In genomic region chr22:37659897-37660708, GRCh38 we compare ENCODE assay signal across 9 cellular contexts. TPM values are rescaled to one million over a fixed set of nuclear protein-coding genes. Genes with fewer than 3 reads are reported as not detected.
A peak's percentile ranks its signal among the peaks of the same experiment; 100 is the strongest.
DNase-seq lines count a peak whose midpoint lies in the region; ATAC-seq and TF ChIP-seq lines count a peak whose summit lies in the region.
"Had no signal": no experiment of that assay in that cellular context is flagged by ENCODE, and none has a peak within 500 bp of the region (broad histone marks: within the 10 kb centered on the region; RNA-seq: fewer than 3 reads in every experiment).

No MANE protein-coding gene starts in this region.

- H3K4me3 Mint-ChIP-seq in H9: peak overlapping the region; percentile 88 to 91

- H3K14ac ChIP-seq in H9 (ENCODE audit: insufficient read depth, low read length): no peak overlapping the region

- H3K79me1 ChIP-seq in H9 (ENCODE audit: insufficient read depth, low read depth, low read length, poor library complexity, severe bottlenecking): peaks cover 15% of the 10 kb centered on the region

- H4K5ac ChIP-seq in H9 (ENCODE audit: insufficient read length, low read depth, low read length): no peak overlapping the region

- H2BK15ac ChIP-seq in H9 (ENCODE audit: low read depth, low read length): no peak overlapping the region

- H2BK12ac ChIP-seq in H9 (ENCODE audit: insufficient read length, low read depth, low read length): no peak overlapping the region

- H3K36me3 Mint-ChIP-seq in H9 (ENCODE audit: insufficient read depth in 1 of 3, low read depth in 3 of 3): peaks cover 2 to 17% (median 14%) of the 10 kb centered on the region in 3 experiments; a peak in 6 of 7 replicates

- H3K27ac Mint-ChIP-seq in H9: no peak overlapping the region

- H3K23me2 ChIP-seq in H9 (ENCODE audit: insufficient read length, low read depth, low read length, poor library complexity, severe bottlenecking): peaks cover 7% of the 10 kb centered on the region

- H3K4me1 ChIP-seq in H9 (ENCODE audit: insufficient read depth, low read length): peaks cover 2% of the 10 kb centered on the region; the same call in 1 of the 2 replicates

- H3K36me3 ChIP-seq in SK-N-MC (ENCODE audit: insufficient read depth, low read length): no peaks in the 10 kb centered on the region; the same call in 1 of the 2 replicates

- H3K18ac ChIP-seq in H9 (ENCODE audit: insufficient read length, low read depth, low read length): no peak overlapping the region

- H3K56ac ChIP-seq in H9 (ENCODE audit: insufficient read length, low read depth, low read length): no peak overlapping the region

- H3K9me3 ChIP-seq in H9 (ENCODE audit: control insufficient read depth, low read depth, low read length): no peaks in the 10 kb centered on the region
- no peaks in the 10 kb centered on the region for H3K9me3 ChIP-seq in SK-N-MC (ENCODE audit: low read depth, low read length)

- peak overlapping the region; percentile 95 for H3K4me2 ChIP-seq in H9 (ENCODE audit: insufficient read depth, insufficient read length, low read length)

- H3K9me3 Mint-ChIP-seq in H9: no peaks in the 10 kb centered on the region; a peak in 1 of 5 replicates

- H2AFZ ChIP-seq in H9 (ENCODE audit: low read length): no peak overlapping the region

- H3K9ac ChIP-seq in H9 (ENCODE audit: extremely low read depth, insufficient read length, low read length): peak overlapping the region; percentile 42
- H3K9ac ChIP-seq in SK-N-MC (ENCODE audit: insufficient read length): peak overlapping the region; percentile 76

- no peak for ATAC-seq in HG02763 (IDR thresholded peaks at IDR 0.05; ENCODE audit: unreplicated experiment)
- ATAC-seq: activated CD4-positive, CD25-positive, alpha-beta regulatory T cell treated with anti-CD3 and anti-CD28 coated beads, Interleukin-2, amount 50 U/mL, for 24 hours had no signal

- H2BK20ac ChIP-seq in H9 (ENCODE audit: low read depth, low read length, poor library complexity, severe bottlenecking): no peak overlapping the region

- TF ChIP-seq CTCF in H9 (conservative IDR thresholded peaks at IDR 0.05) (no peak), fibroblast of mammary gland (conservative IDR thresholded peaks at IDR 0.05; ENCODE audit: control insufficient read depth, insufficient read depth, low read depth, low read length) (no peak)

- H3T11ph ChIP-seq in H9 (ENCODE audit: low read length): no peak overlapping the region

- DNase-seq in H9: no peak
- no peak for DNase-seq in SK-N-MC (ENCODE audit: low read depth, low spot score)
- DNase-seq in fibroblast of mammary gland (ENCODE audit: low read depth): no peak
- DNase-seq in NCI-H446 treated with DMSO at 0.1 percent for 48 hours (lab: John Stamatoyannopoulos, UW): no peak
- DNase-seq in NCI-H1105 treated with DMSO at 0.1 percent for 48 hours (lab: John Stamatoyannopoulos, UW): no peak
- no peak for DNase-seq in H4 (ENCODE audit: low spot score)

- no CpG with 5 or more reads among the region's 14 CpGs for WGBS in H9 (ENCODE audit: extremely low coverage, insufficient read length, low lambda C conversion rate)

- H3K4me1 Mint-ChIP-seq in H9: peaks cover 22 to 23% of the 10 kb centered on the region in 2 experiments

- no peak overlapping the region for H2AK5ac ChIP-seq in H9 (ENCODE audit: insufficient read length, low read length)

- no peak overlapping the region for H2BK120ac ChIP-seq in H9 (ENCODE audit: low read depth, low read length, poor library complexity, severe bottlenecking)

- H4K91ac ChIP-seq in H9 (ENCODE audit: insufficient read length, low read depth, low read length): no peak overlapping the region

- no peak overlapping the region for H2BK5ac ChIP-seq in H9 (ENCODE audit: insufficient read length, low read length)

- no peak overlapping the region for H3K27ac ChIP-seq in H9 (ENCODE audit: insufficient read length, low read depth, low read length)
- H3K27ac ChIP-seq in SK-N-MC: no peak overlapping the region
- H3K27ac ChIP-seq in skin epidermis: peak overlapping the region in 7 of 21 experiments; percentile 2 to 58 (median 23)

- H4K20me1 ChIP-seq in H9 (ENCODE audit: control insufficient read depth, insufficient read depth, insufficient read length): no peaks in the 10 kb centered on the region

- H3K4ac ChIP-seq in H9 (ENCODE audit: low read depth, low read length): no peak overlapping the region

- no peaks in the 10 kb centered on the region for H3K27me3 ChIP-seq in H9 (ENCODE audit: insufficient read depth, low read length)

- no peak overlapping the region for H4K8ac ChIP-seq in H9 (replicated peaks; ENCODE audit: insufficient read length, low read depth, low read length)

- peaks cover 27% of the 10 kb centered on the region; the same call in 1 of the 2 replicates for H3K79me2 ChIP-seq in H9 (ENCODE audit: insufficient read depth, low read length)

- no peaks in the 10 kb centered on the region for H3K27me3 Mint-ChIP-seq in H9 (ENCODE audit: low read depth)

- H3K4me3 ChIP-seq in SK-N-MC: peak overlapping the region; percentile 90
- H3K4me3 ChIP-seq in fibroblast of mammary gland (ENCODE audit: control insufficient read depth, low read depth, low read length): peak overlapping the region; percentile 64
- H3K4me3 ChIP-seq in skin epidermis: peak overlapping the region in 4 of 7 experiments; percentile 41 to 71 (median 56)

- H3K23ac ChIP-seq in H9 (ENCODE audit: insufficient read length, low read depth, low read length): no peak overlapping the region

RNA-seq across cellular contexts. Expression of gene PDXP, which starts 1.6 kb away (rescaled TPM):
- total RNA-seq in H9 (2021): 38.9 and 41.0 TPM in 2 replicates
- 9.0 and 9.3 TPM in 2 replicates for total RNA-seq in H4 (2014; rRNA removed; shearing (Covaris generic))

RNA-seq across cellular contexts. Expression of gene LGALS1, which starts 15.3 kb away (rescaled TPM):
- 32.8 and 33.6 TPM in 2 replicates for total RNA-seq in H9 (2021)
- 1,239 and 1,549 TPM in 2 replicates for total RNA-seq in H4 (2014; rRNA removed; shearing (Covaris generic))

RNA-seq across cellular contexts. Expression of gene SH3BP1, which starts 20.6 kb away (rescaled TPM):
- 33.6 and 35.1 TPM in 2 replicates for total RNA-seq in H9 (2021)
- 6.9 and 14.7 TPM in 2 replicates for total RNA-seq in H4 (2014; rRNA removed; shearing (Covaris generic))

RNA-seq across cellular contexts. Expression of gene NOL12, which starts 26.0 kb away (rescaled TPM):
- total RNA-seq in H9 (2021): 30.4 and 35.4 TPM in 2 replicates
- 25.7 and 27.3 TPM in 2 replicates for total RNA-seq in H4 (2014; rRNA removed; shearing (Covaris generic))

RNA-seq across cellular contexts. Expression of gene TRIOBP, which starts 36.7 kb away (rescaled TPM):
- 50.8 and 52.7 TPM in 2 replicates for total RNA-seq in H9 (2021)
- total RNA-seq in H4 (2014; rRNA removed; shearing (Covaris generic)): 18.3 and 21.9 TPM in 2 replicates

Comparison
In these comparisons a context has a peak if more than half of its experiments do, and no peak if none do; other contexts are left out.
1. RNA of gene LGALS1, which starts 15.3 kb away (total RNA-seq): 1,239 to 1,549 TPM in H4; 32.8 to 33.6 TPM in H9; every median in the first group is over 10 times any median in the second.
2. Peak in every context shown above with its lines, with median percentiles within 50 percentile points of each other: H3K4me3 ChIP-seq.